9 cellular contexts compared by ENCODE assay signal in the genomic region with DNA sequence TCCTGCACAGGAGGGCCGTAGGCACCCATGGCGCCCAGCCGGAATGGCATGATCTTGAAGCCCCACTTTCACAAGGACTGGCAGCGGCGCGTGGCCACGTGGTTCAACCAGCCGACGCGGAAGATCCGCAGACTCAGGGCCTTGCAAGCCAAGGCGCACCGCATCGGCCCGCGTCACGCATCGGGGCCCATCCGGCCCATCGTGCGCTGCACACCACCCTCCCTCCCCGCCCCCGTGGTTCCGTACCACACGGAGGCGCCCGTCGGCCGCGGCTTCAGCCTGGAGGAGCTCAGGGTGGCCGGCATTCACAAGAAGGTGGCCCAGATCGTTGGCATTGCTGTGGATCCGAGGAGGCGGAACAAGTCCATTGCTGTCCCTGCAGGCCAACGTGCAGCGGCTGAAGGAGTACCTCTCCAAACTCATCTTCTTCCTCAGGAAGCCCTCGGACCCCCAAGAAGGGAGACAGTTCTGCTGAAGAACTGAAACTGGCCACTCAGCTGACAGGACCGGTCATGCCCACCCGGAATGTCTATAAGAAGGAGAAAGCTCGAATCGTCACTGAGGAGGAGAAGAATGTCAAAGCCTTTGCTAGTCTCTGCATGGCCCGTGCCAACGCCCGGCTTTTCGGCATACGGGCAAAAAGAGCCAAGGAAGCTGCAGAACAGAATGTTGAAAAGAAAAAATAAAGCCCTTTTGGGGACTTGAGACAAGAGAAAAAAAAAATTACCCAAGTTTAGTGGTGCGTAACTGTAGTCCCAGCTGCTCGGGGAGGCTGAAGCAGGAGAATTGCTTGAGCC. TPM values are rescaled to one million over a fixed set of nuclear protein-coding genes. Genes with fewer than 3 reads are reported as not detected.
DNase-seq lines count a peak whose midpoint lies in the region; ATAC-seq and TF ChIP-seq lines count a peak whose summit lies in the region.
"Had no signal": no experiment of that assay in that cellular context is flagged by ENCODE, and none has a peak within 500 bp of the region (broad histone marks: within the 10 kb centered on the region; RNA-seq: fewer than 3 reads in every experiment).

No MANE protein-coding gene starts in this region.

- peak; percentile 35 to 45 for ATAC-seq in activated CD4-positive, CD25-positive, alpha-beta regulatory T cell treated with anti-CD3 and anti-CD28 coated beads, Interleukin-2, amount 50 U/mL, for 24 hours
- no peak for ATAC-seq in activated naive CD8-positive, alpha-beta T cell treated with anti-CD3 and anti-CD28 coated beads, Interleukin-2, amount 50 U/mL, for 24 hours
- ATAC-seq in thoracic aorta (ENCODE audit: insufficient number of reproducible peaks, low FRiP score, low read depth) (no peak), HG02840 (IDR thresholded peaks at IDR 0.05; ENCODE audit: low FRiP score, unreplicated experiment) (no peak)

- peak overlapping the region; percentile 50 for H3K4me3 ChIP-seq in thoracic aorta
- H3K4me3 ChIP-seq in lower leg skin (ENCODE audit: low read depth, poor library complexity, severe bottlenecking) = no peak overlapping the region
- H3K4me3 ChIP-seq: hepatocyte had no signal

- H3K4me1 Mint-ChIP-seq in activated naive CD8-positive, alpha-beta T cell treated with anti-CD3 and anti-CD28 coated beads, Interleukin-2, amount 50 U/mL, for 24 hours = peaks cover 3% of the 10 kb centered on the region

- H3K27ac Mint-ChIP-seq in activated naive CD8-positive, alpha-beta T cell treated with anti-CD3 and anti-CD28 coated beads, Interleukin-2, amount 50 U/mL, for 24 hours = no peak overlapping the region

- no peak overlapping the region for H3K27ac ChIP-seq in thoracic aorta
- H3K27ac ChIP-seq: hepatocyte had no signal

- intact Hi-C loops in lower leg skin (cut with DNase I; ENCODE audit: low total_unique reads) = no loop called here

- no peaks in the 10 kb centered on the region for H3K9me3 ChIP-seq in thoracic aorta

- no peak for DNase-seq in activated CD4-positive, CD25-positive, alpha-beta regulatory T cell (lab: John Stamatoyannopoulos, UW)
- DNase-seq in activated naive CD8-positive, alpha-beta T cell treated with anti-CD3 and anti-CD28 coated beads, Interleukin-2, amount 50 U/mL, for 24 hours = peak; percentile 23
- DNase-seq in kidney tubule cell (ENCODE audit: low spot score) (peak; percentile 29), thoracic aorta (ENCODE audit: low spot score) (no peak), MV-4-11 (lab: John Stamatoyannopoulos, UW) (no peak), lower leg skin (ENCODE audit: low spot score in 2 of 2) (no peak)

- TF ChIP-seq POLR2A in lower leg skin (IDR thresholded peaks at IDR 0.05) = no peak

- no peaks in the 10 kb centered on the region for H3K36me3 Mint-ChIP-seq in activated naive CD8-positive, alpha-beta T cell treated with anti-CD3 and anti-CD28 coated beads, Interleukin-2, amount 50 U/mL, for 24 hours (ENCODE audit: low read depth)

- peaks cover 3% of the 10 kb centered on the region for H3K9me3 Mint-ChIP-seq in activated naive CD8-positive, alpha-beta T cell treated with anti-CD3 and anti-CD28 coated beads, Interleukin-2, amount 50 U/mL, for 24 hours

- H3K4me3 Mint-ChIP-seq in activated naive CD8-positive, alpha-beta T cell treated with anti-CD3 and anti-CD28 coated beads, Interleukin-2, amount 50 U/mL, for 24 hours = no peak overlapping the region

- 33 to 36% methylated on average over 44 to 46 of the region's 48 CpGs for WGBS in lower leg skin, 2 donors

- no peaks in the 10 kb centered on the region for H3K27me3 ChIP-seq in thoracic aorta (replicated peaks; ENCODE audit: insufficient read depth)

- H3K4me1 ChIP-seq in thoracic aorta (ENCODE audit: control insufficient read depth in 1 of 2, low read depth in 2 of 2) = no peaks in the 10 kb centered on the region

- TF ChIP-seq CTCF in thoracic aorta (IDR thresholded peaks at IDR 0.05) = no peak
- TF ChIP-seq CTCF in lower leg skin (IDR thresholded peaks at IDR 0.05) = no peak

- H3K36me3 ChIP-seq in thoracic aorta = no peaks in the 10 kb centered on the region

- H3K27me3 Mint-ChIP-seq in activated naive CD8-positive, alpha-beta T cell treated with anti-CD3 and anti-CD28 coated beads, Interleukin-2, amount 50 U/mL, for 24 hours = peaks cover 45% of the 10 kb centered on the region

RNA-seq across cellular contexts. Expression of a gene that starts 9.9 kb away (rescaled TPM):
- total RNA-seq in thoracic aorta (10 to 100 TPM; 23.7 to 28.6 TPM), lower leg skin (10 to 100 TPM; 27.7 to 51.5 (median 41.2) TPM)

RNA-seq across cellular contexts. Expression of a gene that starts 18.4 kb away (rescaled TPM):
- total RNA-seq in thoracic aorta (10 to 100 TPM; 15.9 to 33.3 TPM), lower leg skin (10 to 100 TPM; 12.0 to 17.5 (median 15.9) TPM)

Comparison
In these comparisons a context has a peak if more than half of its experiments do, and no peak if none do; other contexts are left out.
1. ATAC-seq: peak in activated CD4-positive, CD25-positive, alpha-beta regulatory T cell treated with anti-CD3 and anti-CD28 coated beads, Interleukin-2, amount 50 U/mL, for 24 hours (2 of 2); none in activated naive CD8-positive, alpha-beta T cell treated with anti-CD3 and anti-CD28 coated beads, Interleukin-2, amount 50 U/mL, for 24 hours (single experiment), thoracic aorta (single experiment) and HG02840 (single experiment).
2. DNase-seq: peak in activated naive CD8-positive, alpha-beta T cell treated with anti-CD3 and anti-CD28 coated beads, Interleukin-2, amount 50 U/mL, for 24 hours (single experiment) and kidney tubule cell (single experiment); none in activated CD4-positive, CD25-positive, alpha-beta regulatory T cell (0 of 4), thoracic aorta (single experiment), MV-4-11 (single experiment) and lower leg skin (0 of 2).